Comparison of ENCODE assay signal across 21 cellular contexts in genomic region chr12:46722737-46723136, GRCh38.
DNase-seq lines count a peak whose midpoint lies in the region; ATAC-seq and TF ChIP-seq lines count a peak whose summit lies in the region.
"Had no signal": no experiment of that assay in that cellular context is flagged by ENCODE, and none has a peak within 500 bp of the region (broad histone marks: within the 10 kb centered on the region; RNA-seq: fewer than 3 reads in every experiment).

No MANE protein-coding gene starts in this region.

- peaks cover 6% of the 10 kb centered on the region for H3K27me3 Mint-ChIP-seq in activated T-helper 1 cell treated with anti-CD3 and anti-CD28 coated beads, Interleukin-12 subunit alpha, Interleukin-12 subunit beta, Interleukin-2, Interleukin-4 antibody, amounts not matched to agents 30 ng/mL and 10 ng/mL and 1 ng/mL, durations not matched to agents 14 hours and 24 hours and 36 hours (ENCODE audit: insufficient read depth)
- H3K27me3 Mint-ChIP-seq: activated CD4-positive, alpha-beta T cell treated with anti-CD3 and anti-CD28 coated beads for 36 hours; activated naive CD8-positive, alpha-beta T cell treated with anti-CD3 and anti-CD28 coated beads for 36 hours; IgD-negative memory B cell had no signal

- TF ChIP-seq CTCF in fibroblast of pulmonary artery (IDR thresholded peaks at IDR 0.05; ENCODE audit: low read length, missing control alignments) (no peak), left lung (IDR thresholded peaks at IDR 0.05) (no peak)

- H3K27me3 ChIP-seq in left lung = no peaks in the 10 kb centered on the region
- H3K27me3 ChIP-seq: transverse colon had no signal

- peaks cover 12% of the 10 kb centered on the region for H3K9me3 Mint-ChIP-seq in activated T-helper 1 cell treated with anti-CD3 and anti-CD28 coated beads, Interleukin-12 subunit alpha, Interleukin-12 subunit beta, Interleukin-2, Interleukin-4 antibody, amounts not matched to agents 30 ng/mL and 10 ng/mL and 1 ng/mL, durations not matched to agents 14 hours and 24 hours and 36 hours

- no peak overlapping the region for H3K4me3 Mint-ChIP-seq in activated T-helper 1 cell treated with anti-CD3 and anti-CD28 coated beads, Interleukin-12 subunit alpha, Interleukin-12 subunit beta, Interleukin-2, Interleukin-4 antibody, amounts not matched to agents 30 ng/mL and 10 ng/mL and 1 ng/mL, durations not matched to agents 14 hours and 24 hours and 36 hours
- H3K4me3 Mint-ChIP-seq: activated CD4-positive, alpha-beta T cell treated with anti-CD3 and anti-CD28 coated beads for 36 hours; activated naive CD8-positive, alpha-beta T cell treated with anti-CD3 and anti-CD28 coated beads for 36 hours; H9; IgD-negative memory B cell; stimulated activated effector memory CD8-positive, alpha-beta T cell treated with anti-CD3 and anti-CD28 coated beads, Interleukin-12 subunit alpha, Interleukin-12 subunit beta, amount 100 ng/mL, for 72 hours had no signal

- H3K4me1 Mint-ChIP-seq in activated T-helper 1 cell treated with anti-CD3 and anti-CD28 coated beads, Interleukin-12 subunit alpha, Interleukin-12 subunit beta, Interleukin-2, Interleukin-4 antibody, amounts not matched to agents 30 ng/mL and 10 ng/mL and 1 ng/mL, durations not matched to agents 14 hours and 24 hours and 36 hours (ENCODE audit: low read depth) = peaks cover 5% of the 10 kb centered on the region
- H3K4me1 Mint-ChIP-seq: H9; IgD-negative memory B cell; stimulated activated effector memory CD8-positive, alpha-beta T cell treated with anti-CD3 and anti-CD28 coated beads, Interleukin-12 subunit alpha, Interleukin-12 subunit beta, amount 100 ng/mL, for 72 hours had no signal

- no peak for ATAC-seq in stimulated activated naive CD8-positive, alpha-beta T cell treated with anti-CD3 and anti-CD28 coated beads, Interleukin-15, Interleukin-2, amounts not matched to agents 100 U/mL and 50 U/mL, for 24 hours
- ATAC-seq in left lung = no peak
- ATAC-seq: activated CD4-positive, alpha-beta T cell treated with anti-CD3 and anti-CD28 coated beads for 36 hours; sciatic nerve; stimulated activated effector memory CD8-positive, alpha-beta T cell treated with anti-CD3 and anti-CD28 coated beads, Interleukin-12 subunit alpha, Interleukin-12 subunit beta, amount 100 ng/mL, for 72 hours had no signal

- no peaks in the 10 kb centered on the region for H3K36me3 ChIP-seq in left lung
- H3K36me3 ChIP-seq: transverse colon had no signal

- no peaks in the 10 kb centered on the region for H3K36me3 Mint-ChIP-seq in activated T-helper 1 cell treated with anti-CD3 and anti-CD28 coated beads, Interleukin-12 subunit alpha, Interleukin-12 subunit beta, Interleukin-2, Interleukin-4 antibody, amounts not matched to agents 30 ng/mL and 10 ng/mL and 1 ng/mL, durations not matched to agents 14 hours and 24 hours and 36 hours (ENCODE audit: low read depth)
- H3K36me3 Mint-ChIP-seq: stimulated activated effector memory CD8-positive, alpha-beta T cell treated with anti-CD3 and anti-CD28 coated beads, Interleukin-12 subunit alpha, Interleukin-12 subunit beta, amount 100 ng/mL, for 72 hours had no signal

- H3K4me1 ChIP-seq in left lung = no peaks in the 10 kb centered on the region
- H3K4me1 ChIP-seq: transverse colon had no signal

- intact Hi-C loops in activated T-helper 1 cell treated with anti-CD3 and anti-CD28 coated beads, Interleukin-12 subunit alpha, Interleukin-12 subunit beta, Interleukin-2, Interleukin-4 antibody, amounts not matched to agents 30 ng/mL and 10 ng/mL and 1 ng/mL, durations not matched to agents 14 hours and 24 hours and 36 hours (cut with micrococcal nuclease) = no loop called here
- intact Hi-C loops in left lung (cut with DNase I) = no loop called here

- peak; percentile 29 for DNase-seq in AG08396 (ENCODE audit: low spot score)
- DNase-seq in GM04504 (ENCODE audit: low read depth) = peak; percentile 47
- peak; percentile 58 to 61 for DNase-seq in SHP77 (lab: John Stamatoyannopoulos, UW)
- DNase-seq in fibroblast of pulmonary artery (ENCODE audit: low read depth) = peak; percentile 14
- no peak for DNase-seq in activated T-helper 1 cell treated with anti-CD3 and anti-CD28 coated beads, Interleukin-12 subunit alpha, Interleukin-12 subunit beta, Interleukin-2, Interleukin-4 antibody, amounts not matched to agents 30 ng/mL and 10 ng/mL and 1 ng/mL, durations not matched to agents 14 hours and 24 hours and 36 hours (ENCODE audit: low spot score)
- no peak for DNase-seq in GM19240 (ENCODE audit: insufficient read length, low spot score)
- no peak for DNase-seq in stimulated activated naive CD8-positive, alpha-beta T cell treated with anti-CD3 and anti-CD28 coated beads, Interleukin-15, Interleukin-2, amounts not matched to agents 100 U/mL and 50 U/mL, for 24 hours
- no peak for DNase-seq in left lung
- DNase-seq: activated CD4-positive, alpha-beta T cell treated with anti-CD3 and anti-CD28 coated beads for 36 hours; activated naive CD8-positive, alpha-beta T cell treated with anti-CD3 and anti-CD28 coated beads for 36 hours; AML-193; H9; islet precursor cell; NCI-H1436; NCI-H524 treated with DMSO at 0.1 percent for 48 hours; occipital lobe; T-helper 2 cell; transverse colon had no signal

- H3K4me3 ChIP-seq in fibroblast of pulmonary artery (replicated peaks; ENCODE audit: low read depth, low read length) = no peak overlapping the region
- no peak overlapping the region for H3K4me3 ChIP-seq in left lung
- H3K4me3 ChIP-seq: transverse colon had no signal

- H3K27ac ChIP-seq in left lung = no peak overlapping the region
- H3K27ac ChIP-seq: transverse colon had no signal

- no peak overlapping the region for H3K27ac Mint-ChIP-seq in activated T-helper 1 cell treated with anti-CD3 and anti-CD28 coated beads, Interleukin-12 subunit alpha, Interleukin-12 subunit beta, Interleukin-2, Interleukin-4 antibody, amounts not matched to agents 30 ng/mL and 10 ng/mL and 1 ng/mL, durations not matched to agents 14 hours and 24 hours and 36 hours
- H3K27ac Mint-ChIP-seq: activated CD4-positive, alpha-beta T cell treated with anti-CD3 and anti-CD28 coated beads for 36 hours; activated naive CD8-positive, alpha-beta T cell treated with anti-CD3 and anti-CD28 coated beads for 36 hours; H9; IgD-negative memory B cell; stimulated activated effector memory CD8-positive, alpha-beta T cell treated with anti-CD3 and anti-CD28 coated beads, Interleukin-12 subunit alpha, Interleukin-12 subunit beta, amount 100 ng/mL, for 72 hours had no signal

- H3K9me3 ChIP-seq in left lung = no peaks in the 10 kb centered on the region
- H3K9me3 ChIP-seq: transverse colon had no signal

Comparison
In these comparisons a context has a peak if more than half of its experiments do, and no peak if none do; other contexts are left out.
1. DNase-seq: peak in AG08396 (single experiment), GM04504 (single experiment), SHP77 (2 of 2) and fibroblast of pulmonary artery (single experiment); none in activated T-helper 1 cell treated with anti-CD3 and anti-CD28 coated beads, Interleukin-12 subunit alpha, Interleukin-12 subunit beta, Interleukin-2, Interleukin-4 antibody, amounts not matched to agents 30 ng/mL and 10 ng/mL and 1 ng/mL, durations not matched to agents 14 hours and 24 hours and 36 hours (single experiment), GM19240 (single experiment), stimulated activated naive CD8-positive, alpha-beta T cell treated with anti-CD3 and anti-CD28 coated beads, Interleukin-15, Interleukin-2, amounts not matched to agents 100 U/mL and 50 U/mL, for 24 hours (single experiment) and left lung (0 of 2).